Comparison of ENCODE assay signal across 8 cellular contexts in the genomic region with DNA sequence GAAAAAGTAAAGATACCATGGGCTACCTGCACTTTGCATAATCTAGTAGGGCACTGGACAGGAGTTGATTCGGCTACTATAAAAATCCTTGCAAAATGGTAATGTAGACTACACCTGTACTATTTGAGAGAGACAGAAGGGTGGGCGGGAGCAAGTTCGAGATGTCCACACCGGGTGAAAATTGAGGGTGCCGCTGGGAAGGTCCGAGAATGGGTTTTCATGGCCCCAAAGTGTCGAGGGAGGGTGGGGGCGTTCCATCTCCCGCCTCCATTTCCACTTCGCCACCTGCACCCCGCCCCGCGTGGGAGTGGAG. TPM values are rescaled to one million over a fixed set of nuclear protein-coding genes. Genes with fewer than 3 reads are reported as not detected.
DNase-seq lines count a peak whose midpoint lies in the region; ATAC-seq, FAIRE-seq and TF ChIP-seq lines count a peak whose summit lies in the region.

No MANE protein-coding gene starts in this region.

- TF ChIP-seq EP300 in A549 (IDR thresholded peaks at IDR 0.05): no peak

- FAIRE-seq in A549 (lab: Jason Lieb, UNC): no peak
- no peak for FAIRE-seq in small intestine (lab: Jason Lieb, UNC)

- DNase-seq in A549 (ENCODE audit: low read depth in 1 of 2, low spot score in 1 of 2): no peak
- no peak for DNase-seq in foreskin keratinocyte
- no peak for DNase-seq in small intestine
- no peak for DNase-seq in stimulated activated CD4-positive, alpha-beta T cell treated with anti-CD3 and anti-CD28 coated beads, Interleukin-12 subunit alpha, Interleukin-12 subunit beta, amount 100 ng/mL, for 4 hours
- DNase-seq in hippocampal formation (lab: John Stamatoyannopoulos, UW): no peak

- ATAC-seq in A549 (peak; percentile 41 to 53; a peak in 5 of 6 replicates), GM21737 (IDR thresholded peaks at IDR 0.05; ENCODE audit: unreplicated experiment) (peak; percentile 15), foreskin keratinocyte (peak; percentile 23), GM18511 (IDR thresholded peaks at IDR 0.05; ENCODE audit: unreplicated experiment) (no peak)

- peak overlapping the region; percentile 86 for H3K9ac ChIP-seq in SU-DHL-6 (ENCODE audit: low read length)

- CTCF ChIA-PET in A549 (lab: Yijun Ruan, JAX): no interaction called here

- peaks cover 26% of the 10 kb centered on the region; the same call in 2 of the 3 replicates for H3K4me1 ChIP-seq in A549
- H3K4me1 ChIP-seq in foreskin keratinocyte: peaks cover 9% of the 10 kb centered on the region
- H3K4me1 ChIP-seq in small intestine (ENCODE audit: control insufficient read depth in 2 of 2, insufficient read depth in 1 of 2, low read depth in 1 of 2, low read length in 1 of 2): no peaks in the 10 kb centered on the region

- H3K9me3 ChIP-seq in A549 (no peaks in the 10 kb centered on the region), SU-DHL-6 (ENCODE audit: insufficient read depth, low read length) (no peaks in the 10 kb centered on the region), small intestine (ENCODE audit: control insufficient read depth, low read depth) (no peaks in the 10 kb centered on the region)

- peaks cover 34% of the 10 kb centered on the region for H3K79me2 ChIP-seq in SU-DHL-6 (ENCODE audit: insufficient read depth, low read length)

- POLR2A ChIA-PET in A549 (lab: Yijun Ruan, JAX): no interaction called here

- no peaks in the 10 kb centered on the region for H3K9me2 ChIP-seq in SU-DHL-6 (replicated peaks; ENCODE audit: insufficient read depth, low read length)

- H2AFZ ChIP-seq in SU-DHL-6 (ENCODE audit: low read depth, low read length, severe bottlenecking): peak overlapping the region; percentile 95

- TF ChIP-seq CTCF in A549 (IDR thresholded peaks at IDR 0.05) (no peak), SU-DHL-6 (IDR thresholded peaks at IDR 0.05; ENCODE audit: insufficient read depth, low read length, poor library complexity, severe bottlenecking) (no peak), foreskin keratinocyte (conservative IDR thresholded peaks at IDR 0.05) (no peak)

- no peak for TF ChIP-seq POLR2A in A549 (IDR thresholded peaks at IDR 0.05; ENCODE audit: low read length)

- H3K4me3 ChIP-seq in A549 (peak overlapping the region; percentile 79), SU-DHL-6 (ENCODE audit: insufficient read depth, low read length, poor library complexity, severe bottlenecking) (peak overlapping the region; percentile 74), small intestine (ENCODE audit: low read depth in 1 of 2, low read length in 2 of 2) (peak overlapping the region; percentile 84 to 97)

- no peaks in the 10 kb centered on the region for H4K20me1 ChIP-seq in SU-DHL-6 (ENCODE audit: low read depth, low read length)

- H3K36me3 ChIP-seq in SU-DHL-6 (ENCODE audit: low read length) (no peaks in the 10 kb centered on the region; the same call in 1 of the 2 replicates), small intestine (ENCODE audit: control insufficient read depth in 2 of 2, insufficient read depth in 2 of 2, low read length in 2 of 2) (peaks cover 0 to under 1% of the 10 kb centered on the region in 2 donors)

- no peak for TF ChIP-seq RAD21 in A549 (conservative IDR thresholded peaks at IDR 0.05 in 1 of 2, IDR thresholded peaks at IDR 0.05 in 1 of 2)

- peak overlapping the region; percentile 85 for H3K4me2 ChIP-seq in A549
- peak overlapping the region; percentile 83 for H3K4me2 ChIP-seq in SU-DHL-6 (ENCODE audit: low read depth, low read length, poor library complexity, severe bottlenecking)

- no peaks in the 10 kb centered on the region for H3F3A ChIP-seq in SU-DHL-6 (ENCODE audit: insufficient read depth)

- 2% methylated on average over 10 of the region's 13 CpGs for WGBS in A549 (ENCODE audit: missing lambda C conversion rate)
- WGBS in small intestine, 3 donors: 0 to 1% (median 0%) methylated on average over 12 to 13 of the region's 13 CpGs

- peak overlapping the region; percentile 94 to 98 for H3K27ac ChIP-seq in A549
- H3K27ac ChIP-seq in SU-DHL-6 (ENCODE audit: low read depth, low read length): peak overlapping the region; percentile 52
- H3K27ac ChIP-seq in foreskin keratinocyte: peak overlapping the region; percentile 91
- peak overlapping the region; percentile 90 to 98 for H3K27ac ChIP-seq in small intestine (ENCODE audit: low read depth in 1 of 2, low read length in 1 of 2)

- H3K27me3 ChIP-seq in SU-DHL-6 (ENCODE audit: low read length) (no peaks in the 10 kb centered on the region), foreskin keratinocyte (no peaks in the 10 kb centered on the region), small intestine (ENCODE audit: control insufficient read depth in 2 of 2, insufficient read depth in 2 of 2, low read length in 2 of 2) (no peaks in the 10 kb centered on the region)

TF ChIP-seq in A549, 52 proteins besides CTCF, POLR2A, EP300 and RAD21:
- TF ChIP-seq, protein P1, sequence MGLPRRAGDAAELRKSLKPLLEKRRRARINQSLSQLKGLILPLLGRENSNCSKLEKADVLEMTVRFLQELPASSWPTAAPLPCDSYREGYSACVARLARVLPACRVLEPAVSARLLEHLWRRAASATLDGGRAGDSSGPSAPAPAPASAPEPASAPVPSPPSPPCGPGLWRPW (IDR thresholded peaks at IDR 0.05): no peak
- TF ChIP-seq EHMT2 (IDR thresholded peaks at IDR 0.05; ENCODE audit: low read depth) (no peak), CBX8 (IDR thresholded peaks at IDR 0.05) (no peak), TFCP2L1 (CRISPR knock-in tag; IDR thresholded peaks at IDR 0.05) (no peak), EHF (CRISPR knock-in tag; IDR thresholded peaks at IDR 0.05) (no peak), FOXS1 (CRISPR knock-in tag; IDR thresholded peaks at IDR 0.05) (no peak), HDAC2 (IDR thresholded peaks at IDR 0.05) (no peak), CBX2 (IDR thresholded peaks at IDR 0.05; ENCODE audit: borderline replicate concordance, low read depth) (no peak), JUNB (IDR thresholded peaks at IDR 0.05) (no peak), NFE2L2 (conservative IDR thresholded peaks at IDR 0.05; ENCODE audit: low read length) (no peak), KDM1A (IDR thresholded peaks at IDR 0.05; ENCODE audit: low read depth) (no peak), CHD2 (IDR thresholded peaks at IDR 0.05; ENCODE audit: low read length, partially characterized antibody) (no peak), RCOR1 (IDR thresholded peaks at IDR 0.05; ENCODE audit: low read depth, low read length) (no peak)
- TF ChIP-seq, protein P2, sequence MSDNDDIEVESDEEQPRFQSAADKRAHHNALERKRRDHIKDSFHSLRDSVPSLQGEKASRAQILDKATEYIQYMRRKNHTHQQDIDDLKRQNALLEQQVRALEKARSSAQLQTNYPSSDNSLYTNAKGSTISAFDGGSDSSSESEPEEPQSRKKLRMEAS (IDR thresholded peaks at IDR 0.05): no peak; the same call in 1 of the 2 replicates
- TF ChIP-seq, protein P3, sequence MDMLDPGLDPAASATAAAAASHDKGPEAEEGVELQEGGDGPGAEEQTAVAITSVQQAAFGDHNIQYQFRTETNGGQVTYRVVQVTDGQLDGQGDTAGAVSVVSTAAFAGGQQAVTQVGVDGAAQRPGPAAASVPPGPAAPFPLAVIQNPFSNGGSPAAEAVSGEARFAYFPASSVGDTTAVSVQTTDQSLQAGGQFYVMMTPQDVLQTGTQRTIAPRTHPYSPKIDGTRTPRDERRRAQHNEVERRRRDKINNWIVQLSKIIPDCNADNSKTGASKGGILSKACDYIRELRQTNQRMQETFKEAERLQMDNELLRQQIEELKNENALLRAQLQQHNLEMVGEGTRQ (IDR thresholded peaks at IDR 0.05): no peak
- TF ChIP-seq, protein P4, sequence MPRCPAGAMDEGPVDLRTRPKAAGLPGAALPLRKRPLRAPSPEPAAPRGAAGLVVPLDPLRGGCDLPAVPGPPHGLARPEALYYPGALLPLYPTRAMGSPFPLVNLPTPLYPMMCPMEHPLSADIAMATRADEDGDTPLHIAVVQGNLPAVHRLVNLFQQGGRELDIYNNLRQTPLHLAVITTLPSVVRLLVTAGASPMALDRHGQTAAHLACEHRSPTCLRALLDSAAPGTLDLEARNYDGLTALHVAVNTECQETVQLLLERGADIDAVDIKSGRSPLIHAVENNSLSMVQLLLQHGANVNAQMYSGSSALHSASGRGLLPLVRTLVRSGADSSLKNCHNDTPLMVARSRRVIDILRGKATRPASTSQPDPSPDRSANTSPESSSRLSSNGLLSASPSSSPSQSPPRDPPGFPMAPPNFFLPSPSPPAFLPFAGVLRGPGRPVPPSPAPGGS (IDR thresholded peaks at IDR 0.05): no peak
- TF ChIP-seq, protein P5, sequence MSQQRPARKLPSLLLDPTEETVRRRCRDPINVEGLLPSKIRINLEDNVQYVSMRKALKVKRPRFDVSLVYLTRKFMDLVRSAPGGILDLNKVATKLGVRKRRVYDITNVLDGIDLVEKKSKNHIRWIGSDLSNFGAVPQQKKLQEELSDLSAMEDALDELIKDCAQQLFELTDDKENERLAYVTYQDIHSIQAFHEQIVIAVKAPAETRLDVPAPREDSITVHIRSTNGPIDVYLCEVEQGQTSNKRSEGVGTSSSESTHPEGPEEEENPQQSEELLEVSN (IDR thresholded peaks at IDR 0.05; ENCODE audit: borderline replicate concordance, low read depth): no peak

RNA-seq across cellular contexts. Expression of a gene that starts 0.6 kb away (rescaled TPM):
- 99.4 and 149 TPM in 2 replicates for polyA plus RNA-seq in A549 (2011; rRNA removed)
- polyA plus RNA-seq in A549 (2012; cell fraction: cytosol; rRNA removed): 35.3 and 41.6 TPM in 2 replicates
- polyA plus RNA-seq in A549 (2012; cell fraction: nucleus; rRNA removed): 30.4 and 68.7 TPM in 2 replicates
- 174 to 187 TPM (median 174 TPM) in 3 replicates for polyA plus RNA-seq in A549 (2017; fragmentation: RNase III; extraction: RNeasy Plus Mini Kit Qiagen cat#74134 plus additional on column Dnase treatment)
- polyA minus RNA-seq in A549 (2011; rRNA and poly(A)+ RNA removed): 19.7 and 24.8 TPM in 2 replicates
- total RNA-seq in foreskin keratinocyte: 91.2 and 101 TPM in 2 replicates
- 45.5 and 48.2 TPM in 2 replicates for polyA plus RNA-seq in foreskin keratinocyte
- polyA plus RNA-seq in small intestine: 100 to 1,000 TPM in 1 of 3 donors, 10 to 100 TPM in 2; 66.5 to 101 (median 69.8) TPM
